ENCODE assay signal across 34 cellular contexts in the genomic region with DNA sequence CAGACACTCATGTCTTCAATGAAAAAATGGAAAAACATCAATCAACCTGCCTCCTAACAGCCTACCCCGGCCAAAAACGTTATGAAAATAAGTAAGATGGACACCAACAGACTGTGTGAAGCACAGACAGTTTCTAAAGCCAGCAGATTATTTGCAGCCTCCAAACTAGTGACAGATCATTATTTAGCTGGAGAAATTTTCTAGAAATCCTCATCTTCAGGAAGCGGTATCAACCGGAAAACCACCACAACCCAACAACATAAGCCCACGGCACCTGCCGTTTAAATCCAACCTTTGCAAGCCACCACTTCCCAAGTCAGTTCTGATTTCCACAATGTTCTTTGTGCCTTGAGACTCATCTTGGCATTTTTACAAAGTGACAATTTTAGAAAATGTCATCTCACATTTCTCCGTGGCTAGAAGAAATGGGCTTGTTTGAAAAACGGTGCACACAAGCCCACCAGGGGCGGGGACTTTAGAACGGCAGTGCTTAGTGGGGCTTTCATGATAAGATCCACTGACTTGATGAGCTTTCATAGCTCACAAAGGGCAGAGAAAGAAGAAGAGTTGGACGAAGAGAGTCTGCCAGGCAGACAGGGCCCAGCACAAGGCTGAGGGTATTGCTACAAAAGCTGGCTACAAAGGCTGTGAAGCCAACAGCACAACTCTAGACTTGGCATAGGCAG. TPM values are rescaled to one million over a fixed set of nuclear protein-coding genes. Genes with fewer than 3 reads are reported as not detected.
"Had no signal": no experiment of that assay in that cellular context is flagged by ENCODE, and none has a peak within 500 bp of the region (broad histone marks: within the 10 kb centered on the region; RNA-seq: fewer than 3 reads in every experiment).

No MANE protein-coding gene starts in this region.

- H3K36me3 Mint-ChIP-seq: mesothelial cell of epicardium had no signal

- H3K27me3 ChIP-seq: adrenal gland, body of pancreas, suprapubic skin, upper lobe of right lung had no signal

- H3K9me3 Mint-ChIP-seq: activated T-helper 17 cell treated with anti-CD3 and anti-CD28 coated beads, Interleukin-2, amount 50 U/mL, for 72 hours had no signal

- H3K9ac ChIP-seq: parathyroid adenoma had no signal

- H3K4me3 ChIP-seq: adrenal gland, body of pancreas, esophagus squamous epithelium, psoas muscle, suprapubic skin, tibial artery, upper lobe of right lung had no signal

- H3K27ac Mint-ChIP-seq: activated T-cell treated with anti-CD3 and anti-CD28 coated beads, Interleukin-2, amount 50 U/mL, for 24 hours; activated T-helper 17 cell treated with anti-CD3 and anti-CD28 coated beads, Interleukin-2, amount 50 U/mL, for 72 hours; mesothelial cell of epicardium; naive B cell had no signal

- H3K27ac ChIP-seq: adrenal gland, body of pancreas, epithelial cell of prostate, esophagus squamous epithelium, parathyroid adenoma, psoas muscle, suprapubic skin, tibial artery, upper lobe of right lung, WERI-Rb-1 had no signal

- H3K4me1 Mint-ChIP-seq: activated T-helper 17 cell treated with anti-CD3 and anti-CD28 coated beads, Interleukin-2, amount 50 U/mL, for 72 hours; mesothelial cell of epicardium; naive B cell; neural crest cell had no signal

- H3K36me3 ChIP-seq: adrenal gland, esophagus squamous epithelium, suprapubic skin, tibial artery, upper lobe of right lung, WERI-Rb-1 had no signal

- DNase-seq: activated CD4-positive, alpha-beta T cell treated with anti-CD3 and anti-CD28 coated beads for 48 hours; activated CD4-positive, alpha-beta T cell treated with anti-CD3 and anti-CD28 coated beads, Interleukin-2, amount 50 U/mL, for 48 hours; activated CD8-positive, alpha-beta memory T cell treated with anti-CD3 and anti-CD28 coated beads, Interleukin-2, amount 50 U/mL, for 48 hours; activated gamma-delta T cell treated with Interleukin-2 at 50 U/mL for 16 hours; activated naive CD4-positive, alpha-beta T cell treated with anti-CD3 and anti-CD28 coated beads, Interleukin-2, amount 50 U/mL, for 16 hours; activated T-cell treated with anti-CD3 and anti-CD28 coated beads, Interleukin-2, amount 50 U/mL, for 24 hours; adrenal gland; aorta; body of pancreas; dermis blood vessel endothelial cell; effector CD8-positive, alpha-beta T cell; esophagus squamous epithelium; islet precursor cell; left colon; mammary epithelial cell; naive B cell; occipital lobe; psoas muscle; stimulated activated CD4-positive, alpha-beta T cell treated with anti-CD3 and anti-CD28 coated beads, Interleukin-15, amount 100 ng/mL, for 24 hours; stimulated activated CD4-positive, alpha-beta T cell treated with anti-CD3 and anti-CD28 coated beads, Interleukin-2, amount 100 ng/mL, for 24 hours; stimulated activated naive CD4-positive, alpha-beta T cell; T-helper 1 cell; tibial artery; upper lobe of right lung; WERI-Rb-1 had no signal

- H3K27me3 Mint-ChIP-seq: naive B cell had no signal

- H3K4me1 ChIP-seq: adrenal gland, body of pancreas, esophagus squamous epithelium, parathyroid adenoma, suprapubic skin, tibial artery, upper lobe of right lung had no signal

- ATAC-seq: activated CD4-positive, CD25-positive, alpha-beta regulatory T cell treated with anti-CD3 and anti-CD28 coated beads, Interleukin-2, amount 50 U/mL, for 24 hours; activated T-helper 17 cell treated with anti-CD3 and anti-CD28 coated beads, Interleukin-2, amount 50 U/mL, for 72 hours; body of pancreas; left colon; psoas muscle; upper lobe of right lung had no signal

- H3K9me3 ChIP-seq: adrenal gland, body of pancreas, suprapubic skin, upper lobe of right lung had no signal

- H3K4me3 Mint-ChIP-seq: activated T-cell treated with anti-CD3 and anti-CD28 coated beads, Interleukin-2, amount 50 U/mL, for 24 hours; activated T-helper 17 cell treated with anti-CD3 and anti-CD28 coated beads, Interleukin-2, amount 50 U/mL, for 72 hours; mesothelial cell of epicardium; naive B cell; neural crest cell had no signal

RNA-seq across cellular contexts. Expression of a gene that starts 34.5 kb away (rescaled TPM):
- total RNA-seq: activated T-helper 17 cell treated with anti-CD3 and anti-CD28 coated beads, Interleukin-2, amount 50 U/mL, for 72 hours; aorta; body of pancreas; frontal cortex; left colon; liver; mammary epithelial cell; mesothelial cell of epicardium; neural crest cell; occipital lobe had no signal
- polyA plus RNA-seq: aorta, liver, mammary epithelial cell had no signal
